Comparison of ENCODE assay signal across 21 cellular contexts in genomic region chr2:237359894-237360780, GRCh38. TPM values are rescaled to one million over a fixed set of nuclear protein-coding genes. Genes with fewer than 3 reads are reported as not detected.
DNase-seq lines count a peak whose midpoint lies in the region; ATAC-seq and TF ChIP-seq lines count a peak whose summit lies in the region.
"Had no signal": no experiment of that assay in that cellular context is flagged by ENCODE, and none has a peak within 500 bp of the region (broad histone marks: within the 10 kb centered on the region; RNA-seq: fewer than 3 reads in every experiment).

No MANE protein-coding gene starts in this region.

- H3K27me3 Mint-ChIP-seq in chondrocyte (ENCODE audit: low read depth) = no peaks in the 10 kb centered on the region
- no peaks in the 10 kb centered on the region for H3K27me3 Mint-ChIP-seq in activated T-cell treated with anti-CD3 and anti-CD28 coated beads, Interleukin-2, amount 50 U/mL, for 4 hours (ENCODE audit: low read depth)
- H3K27me3 Mint-ChIP-seq: central memory CD8-positive, alpha-beta T cell had no signal

- H3K27ac Mint-ChIP-seq in chondrocyte (ENCODE audit: unreplicated experiment) = no peak overlapping the region
- H3K27ac Mint-ChIP-seq: activated naive CD4-positive, alpha-beta T cell treated with anti-CD3 and anti-CD28 coated beads for 36 hours; CD14-positive monocyte; T-helper 1 cell treated with Interleukin-12 subunit alpha and Interleukin-12 subunit beta and Interleukin-4 antibody, amounts not matched to agents 30 μg/mL and 1 μg/mL, for 36 hours had no signal

- peaks cover 18% of the 10 kb centered on the region for H3K4me1 Mint-ChIP-seq in chondrocyte (ENCODE audit: low read depth)
- H3K4me1 Mint-ChIP-seq in activated T-cell treated with anti-CD3 and anti-CD28 coated beads, Interleukin-2, amount 50 U/mL, for 4 hours (ENCODE audit: low read depth) = no peaks in the 10 kb centered on the region
- H3K4me1 Mint-ChIP-seq: CD14-positive monocyte; central memory CD8-positive, alpha-beta T cell had no signal

- H3K27ac ChIP-seq in AG04450 (ENCODE audit: low read depth, low read length) = peak overlapping the region; percentile 34
- H3K27ac ChIP-seq in Peyer's patch = peak overlapping the region in 3 of 4 donors; percentile 17 to 57 (median 39)
- H3K27ac ChIP-seq in rectal smooth muscle tissue (ENCODE audit: low read depth, low read length) = peak overlapping the region; percentile 60
- H3K27ac ChIP-seq: epithelial cell of prostate, neutrophil had no signal

- CTCF ChIA-PET in AG04450 (lab: Charles Lee) = no interaction called here

- no peak for DNase-seq in AG04450 (ENCODE audit: low read depth, low spot score)
- DNase-seq in Peyer's patch = no peak
- peak; percentile 23 for DNase-seq in iPS-NIHi11 (ENCODE audit: low spot score)
- DNase-seq in GF-D8 (lab: John Stamatoyannopoulos, UW) = no peak
- no peak for DNase-seq in chondrocyte (ENCODE audit: low spot score)
- no peak for DNase-seq in activated T-cell treated with anti-CD3 and anti-CD28 coated beads, Interleukin-2, amount 50 U/mL, for 4 hours
- DNase-seq: activated naive CD4-positive, alpha-beta T cell treated with anti-CD3 and anti-CD28 coated beads for 36 hours; anterior cingulate cortex; left colon; NCI-H1694; NCI-H82; OCI-M1; stimulated activated CD4-positive, alpha-beta T cell treated with anti-CD3 and anti-CD28 coated beads, Interleukin-15, amount 100 ng/mL, for 24 hours; substantia nigra had no signal

- H3K9ac ChIP-seq in rectal smooth muscle tissue (ENCODE audit: low read length) = no peak overlapping the region

- H3K36me3 ChIP-seq in Peyer's patch = peaks cover 0 to 11% (median 0%) of the 10 kb centered on the region in 3 donors
- H3K36me3 ChIP-seq in rectal smooth muscle tissue (ENCODE audit: control insufficient read depth, insufficient read depth, low read length) = peaks cover 14% of the 10 kb centered on the region
- H3K36me3 ChIP-seq: neutrophil had no signal

- no peaks in the 10 kb centered on the region for H3K9me3 ChIP-seq in AG04450 (ENCODE audit: control insufficient read depth, insufficient read depth, low read length)
- H3K9me3 ChIP-seq in Peyer's patch = no peaks in the 10 kb centered on the region
- H3K9me3 ChIP-seq: neutrophil had no signal

- POLR2A ChIA-PET in AG04450 (lab: Yijun Ruan, JAX) = no interaction called here

- H3K4me1 ChIP-seq in Peyer's patch = no peaks in the 10 kb centered on the region
- peaks cover 4% of the 10 kb centered on the region for H3K4me1 ChIP-seq in rectal smooth muscle tissue (ENCODE audit: control insufficient read depth, insufficient read depth, low read length)

- TF ChIP-seq CTCF in AG04450 (IDR thresholded peaks at IDR 0.05; ENCODE audit: low read depth, low read length) = no peak
- no peak for TF ChIP-seq CTCF in Peyer's patch (IDR thresholded peaks at IDR 0.05)
- no peak for TF ChIP-seq CTCF in chondrocyte (IDR thresholded peaks at IDR 0.05)

- no peak for ATAC-seq in activated CD4-positive, CD25-positive, alpha-beta regulatory T cell treated with anti-CD3 and anti-CD28 coated beads, Interleukin-2, amount 50 U/mL, for 24 hours
- no peak for ATAC-seq in activated T-cell treated with anti-CD3 and anti-CD28 coated beads, Interleukin-2, amount 50 U/mL, for 4 hours
- ATAC-seq: left colon had no signal

- H3K27me3 ChIP-seq in AG04450 (ENCODE audit: control insufficient read depth, insufficient read depth, low read length) (no peaks in the 10 kb centered on the region), Peyer's patch (no peaks in the 10 kb centered on the region), rectal smooth muscle tissue (ENCODE audit: control insufficient read depth, insufficient read depth, low read length) (no peaks in the 10 kb centered on the region)

- H3K4me3 Mint-ChIP-seq in chondrocyte (ENCODE audit: unreplicated experiment) = no peak overlapping the region
- no peak overlapping the region for H3K4me3 Mint-ChIP-seq in activated T-cell treated with anti-CD3 and anti-CD28 coated beads, Interleukin-2, amount 50 U/mL, for 4 hours
- H3K4me3 Mint-ChIP-seq: activated naive CD4-positive, alpha-beta T cell treated with anti-CD3 and anti-CD28 coated beads for 36 hours; CD14-positive monocyte; central memory CD8-positive, alpha-beta T cell; T-helper 1 cell treated with Interleukin-12 subunit alpha and Interleukin-12 subunit beta and Interleukin-4 antibody, amounts not matched to agents 30 μg/mL and 1 μg/mL, for 36 hours had no signal

- no peak overlapping the region for H3K4me3 ChIP-seq in AG04450 (ENCODE audit: low read depth, low read length)
- H3K4me3 ChIP-seq in Peyer's patch = no peak overlapping the region
- H3K4me3 ChIP-seq in rectal smooth muscle tissue (ENCODE audit: low read length) = no peak overlapping the region

- no peaks in the 10 kb centered on the region for H3K9me3 Mint-ChIP-seq in chondrocyte (ENCODE audit: low read depth)
- H3K9me3 Mint-ChIP-seq in activated T-cell treated with anti-CD3 and anti-CD28 coated beads, Interleukin-2, amount 50 U/mL, for 4 hours = no peaks in the 10 kb centered on the region
- H3K9me3 Mint-ChIP-seq: activated naive CD4-positive, alpha-beta T cell treated with anti-CD3 and anti-CD28 coated beads for 36 hours; central memory CD8-positive, alpha-beta T cell; T-helper 1 cell treated with Interleukin-12 subunit alpha and Interleukin-12 subunit beta and Interleukin-4 antibody, amounts not matched to agents 30 μg/mL and 1 μg/mL, for 36 hours had no signal

- peaks cover 42% of the 10 kb centered on the region for H3K36me3 Mint-ChIP-seq in chondrocyte (ENCODE audit: low read depth)
- H3K36me3 Mint-ChIP-seq in activated T-cell treated with anti-CD3 and anti-CD28 coated beads, Interleukin-2, amount 50 U/mL, for 4 hours (ENCODE audit: insufficient read depth) = peaks cover 9% of the 10 kb centered on the region
- H3K36me3 Mint-ChIP-seq: CD14-positive monocyte had no signal

- no peak for TF ChIP-seq POLR2A in Peyer's patch (IDR thresholded peaks at IDR 0.05)

RNA-seq across cellular contexts. Expression of gene COL6A3, which starts 53.8 kb away (rescaled TPM):
- polyA plus RNA-seq in AG04450 (2011; rRNA removed) = 1,384 and 2,107 TPM in 2 replicates
- polyA minus RNA-seq in AG04450 (2011; rRNA and poly(A)+ RNA removed) = 2,516 and 3,153 TPM in 2 replicates
- 100 to 1,000 TPM in 1 of 4 donors, 10 to 100 TPM in 3; 51.7 to 172 (median 71.0) TPM for total RNA-seq in Peyer's patch
- total RNA-seq in chondrocyte = 250 to 264 TPM (median 264 TPM) in 3 replicates
- total RNA-seq in activated T-cell treated with anti-CD3 and anti-CD28 coated beads, Interleukin-2, amount 50 U/mL, for 4 hours = 10 to 100 TPM; 19.2 to 33.2 (median 19.4) TPM
- polyA plus RNA-seq: CD14-positive monocyte had no signal
